In genomic region chr6:123769431-123769830, GRCh38 we compare ENCODE assay signal across 18 cellular contexts. TPM values are rescaled to one million over a fixed set of nuclear protein-coding genes. Genes with fewer than 3 reads are reported as not detected.
DNase-seq lines count a peak whose midpoint lies in the region; ATAC-seq, FAIRE-seq and TF ChIP-seq lines count a peak whose summit lies in the region.
"Had no signal": no experiment of that assay in that cellular context is flagged by ENCODE, and none has a peak within 500 bp of the region (broad histone marks: within the 10 kb centered on the region; RNA-seq: fewer than 3 reads in every experiment).

No MANE protein-coding gene starts in this region.

- ATAC-seq in GM18909 (IDR thresholded peaks at IDR 0.05; ENCODE audit: poor library complexity, unreplicated experiment) (peak; percentile 4), GM12878 (peak; percentile 13; the same call in 2 of the 3 replicates), HG02763 (IDR thresholded peaks at IDR 0.05; ENCODE audit: unreplicated experiment) (no peak)
- ATAC-seq: A549, K562, T-cell had no signal

- no peak for TF ChIP-seq RAD21 in GM12878 (IDR thresholded peaks at IDR 0.05; ENCODE audit: insufficient read depth, low read depth, low read length)

- H3K9me3 ChIP-seq in HUES48 (ENCODE audit: control insufficient read depth, insufficient read depth, low read length) (no peaks in the 10 kb centered on the region), GM12878 (replicated peaks; ENCODE audit: control insufficient read depth, insufficient read depth, low read length) (no peaks in the 10 kb centered on the region), parathyroid adenoma (ENCODE audit: control insufficient read depth, low read length) (no peaks in the 10 kb centered on the region)
- H3K9me3 ChIP-seq: A549 had no signal

- no TSS peak for BruUV-seq in GM12878 (replicated peaks; lab: Mats Ljungman, UMichigan)

- H3K79me2 ChIP-seq in GM12878 (ENCODE audit: control insufficient read depth, insufficient read depth, low read length) (no peaks in the 10 kb centered on the region), parathyroid adenoma (no peaks in the 10 kb centered on the region)

- H3K4me2 ChIP-seq in GM12878 (ENCODE audit: control insufficient read depth, insufficient read depth): peak overlapping the region; percentile 75
- H3K4me2 ChIP-seq in parathyroid adenoma (ENCODE audit: low read length): no peak overlapping the region
- H3K4me2 ChIP-seq: A549 had no signal

- DNase-seq in GM12878 (ENCODE audit: low read depth, low spot score) (no peak), NCI-H526 (lab: John Stamatoyannopoulos, UW) (no peak), SKM-1 (lab: John Stamatoyannopoulos, UW; ENCODE audit: unreplicated experiment) (no peak)
- DNase-seq: DMS 273 treated with DMSO at 0.1 percent for 48 hours, GF-D8, NCI-H1436 treated with DMSO at 0.1 percent for 48 hours, NCI-H2081, NCI-H774, T-cell had no signal

- TF ChIP-seq EP300 in GM12878 (IDR thresholded peaks at IDR 0.05; ENCODE audit: borderline replicate concordance in 1 of 2, control insufficient read depth in 1 of 2, low read depth in 2 of 2, low read length in 2 of 2): no peak

- H3K4me1 ChIP-seq in HUES48 (ENCODE audit: control insufficient read depth, insufficient read depth, low read length) (peaks cover 29% of the 10 kb centered on the region), GM12878 (ENCODE audit: control insufficient read depth, insufficient read depth, low read length) (peaks cover 11% of the 10 kb centered on the region), parathyroid adenoma (peaks cover 18% of the 10 kb centered on the region)
- H3K4me1 ChIP-seq: A549 had no signal

- no peak for FAIRE-seq in GM12878 (lab: Jason Lieb, UNC)
- FAIRE-seq: A549, K562 had no signal

- RAD21 ChIA-PET in GM12878 (lab: Charles Lee; ENCODE audit: unreplicated experiment): interaction anchor here (0.8 kb wide), 1 partner anchor 33 kb away, joined by 3 read pairs; no protein-coding TSS in a partner anchor

- H3K9ac ChIP-seq in HUES48 (ENCODE audit: low read depth, low read length): no peak overlapping the region
- H3K9ac ChIP-seq in GM12878 (ENCODE audit: control insufficient read depth, insufficient read depth, low read length): no peak overlapping the region
- H3K9ac ChIP-seq in parathyroid adenoma: no peak overlapping the region

- H3K27me3 ChIP-seq in HUES48 (ENCODE audit: control insufficient read depth, insufficient read depth, low read length) (no peaks in the 10 kb centered on the region), GM12878 (replicated peaks in 1 of 2; ENCODE audit: control insufficient read depth in 2 of 2, insufficient read depth in 2 of 2, low read length in 1 of 2) (no peaks in the 10 kb centered on the region), parathyroid adenoma (ENCODE audit: control insufficient read depth, insufficient read depth, low read length) (no peaks in the 10 kb centered on the region)

- H3K36me3 ChIP-seq in HUES48 (ENCODE audit: control insufficient read depth, insufficient read depth, low read length): no peaks in the 10 kb centered on the region
- H3K36me3 ChIP-seq in GM12878 (ENCODE audit: control insufficient read depth in 2 of 2, insufficient read depth in 2 of 2, low read length in 1 of 2): no peaks in the 10 kb centered on the region
- no peaks in the 10 kb centered on the region for H3K36me3 ChIP-seq in parathyroid adenoma (ENCODE audit: control insufficient read depth, insufficient read depth, low read length)

- in situ Hi-C loops in GM12878 (cut with MboI): no loop called here

- TF ChIP-seq CTCF in GM12878 (IDR thresholded peaks at IDR 0.05 in 2 of 3, conservative IDR thresholded peaks at IDR 0.05 in 1 of 3; ENCODE audit: control insufficient read depth in 2 of 3, extremely low read depth in 1 of 3, insufficient read depth in 1 of 3, low read depth in 3 of 3, low read length in 3 of 3): no peak
- TF ChIP-seq CTCF in parathyroid adenoma (IDR thresholded peaks at IDR 0.05): no peak

- H2AFZ ChIP-seq in GM12878 (ENCODE audit: control insufficient read depth, low read depth, low read length): peak overlapping the region; percentile 89
- peak overlapping the region; percentile 14 for H2AFZ ChIP-seq in parathyroid adenoma

- POLR2A ChIA-PET in GM12878 (lab: Charles Lee): interaction anchor here (0.5 kb wide), 1 partner anchor 45 kb away, joined by 3 read pairs; no protein-coding TSS in a partner anchor

- CTCF ChIA-PET in GM12878 (lab: Yijun Ruan, JAX): interaction anchor here (0.5 to 2.5 kb wide), 4 partner anchors 12 to 995 kb away, joined by 3 to 10 read pairs (median 4); no protein-coding TSS in a partner anchor

- intact Hi-C loops in GM12878 (cut with micrococcal nuclease; ENCODE audit: unreplicated experiment): no loop called here

- H3K4me3 ChIP-seq in HUES48 (ENCODE audit: low read depth, low read length): peak overlapping the region; percentile 17; the same call in 1 of the 2 replicates
- H3K4me3 ChIP-seq in GM12878: no peak overlapping the region
- H3K4me3 ChIP-seq in parathyroid adenoma (ENCODE audit: low read depth, low read length): no peak overlapping the region
- H3K4me3 ChIP-seq: A549, K562 had no signal

- 11% methylated on average over 2 of the region's 2 CpGs for WGBS in GM12878 (ENCODE audit: insufficient coverage, insufficient replicate concordance, low lambda C conversion rate, missing lambda C conversion rate)

- peak overlapping the region; percentile 88 for H3K27ac ChIP-seq in HUES48 (ENCODE audit: low read depth, low read length)
- H3K27ac ChIP-seq in GM12878 (ENCODE audit: control insufficient read depth, insufficient read depth): peak overlapping the region; percentile 46
- no peak overlapping the region for H3K27ac ChIP-seq in parathyroid adenoma
- H3K27ac ChIP-seq: A549, C4-2B had no signal

- no peaks in the 10 kb centered on the region for H4K20me1 ChIP-seq in GM12878 (ENCODE audit: control insufficient read depth, insufficient read depth)

- TF ChIP-seq POLR2A in GM12878 (IDR thresholded peaks at IDR 0.05; ENCODE audit: low read depth, low read length): no peak

- SMC1A ChIA-PET in GM12878 (lab: Charles Lee; ENCODE audit: uncharacterized antibody, unreplicated experiment): interaction anchor here (0.9 to 1.6 kb wide), 7 partner anchors 12 to 65 kb away, joined by 3 to 6 read pairs (median 4); no protein-coding TSS in a partner anchor

TF ChIP-seq in GM12878, 131 proteins besides CTCF, POLR2A, EP300 and RAD21:
- TF ChIP-seq YBX1 (IDR thresholded peaks at IDR 0.05) (no peak), MYC (IDR thresholded peaks at IDR 0.05; ENCODE audit: insufficient read depth, insufficient read length, insufficient replicate concordance, low read length, severe bottlenecking) (no peak), RELA (IDR thresholded peaks at IDR 0.05; ENCODE audit: borderline replicate concordance, partially characterized antibody) (no peak), RUNX3 (IDR thresholded peaks at IDR 0.05; ENCODE audit: low read length) (no peak), NFYA (IDR thresholded peaks at IDR 0.05; ENCODE audit: borderline replicate concordance, low read depth, low read length) (no peak), HDAC6 (IDR thresholded peaks at IDR 0.05; ENCODE audit: unreplicated experiment) (no peak)

RNA-seq across cellular contexts. Expression of gene NKAIN2, which starts 34.2 kb away (rescaled TPM):
- total RNA-seq in GM12878 (2013; cell fraction: nucleolus; rRNA removed): not detected in 2 replicates
- not detected in 2 replicates for total RNA-seq in GM12878 (2014; rRNA removed)
- not detected in 2 replicates for total RNA-seq in GM12878 (2014; rRNA removed; fragmentation: Illumina TruSeq; extraction: Trizol)
- total RNA-seq in GM12878 (2021): not detected in 2 replicates
- not detected for polyA plus RNA-seq in GM12878 (2011; ENCODE audit: low read depth)
- polyA plus RNA-seq in GM12878 (2011; rRNA removed): 0.03 TPM in 1 of 2 replicates, not detected in the other
- not detected in 2 replicates for polyA plus RNA-seq in GM12878 (2011; cell fraction: cytosol; rRNA removed)
- not detected in 2 replicates for polyA plus RNA-seq in GM12878 (2011; cell fraction: nucleus; rRNA removed)
- not detected in 2 replicates for polyA plus RNA-seq in GM12878 (2012)
- polyA plus RNA-seq in GM12878 (2014; fragmentation: Illumina TruSeq; extraction: Trizol): not detected in 2 replicates
- not detected for polyA plus RNA-seq in GM12878 (2014; fragmentation: Nextera tagmentation; extraction: Ambion mirVana)
- polyA plus RNA-seq in GM12878 (2014; rRNA removed): not detected in 2 replicates
- polyA plus RNA-seq in GM12878 (2016; fragmentation: Nextera tagmentation; extraction: Ambion mirVana): not detected
- not detected in 2 replicates for polyA minus RNA-seq in GM12878 (2011; rRNA and poly(A)+ RNA removed)
- polyA minus RNA-seq in GM12878 (2011; cell fraction: cytosol; rRNA and poly(A)+ RNA removed): not detected in 2 replicates
- not detected in 2 replicates for polyA minus RNA-seq in GM12878 (2011; cell fraction: nucleus; rRNA and poly(A)+ RNA removed)
- total RNA-seq: Daoy, HT1080, K562 had no signal
- polyA plus RNA-seq: A549, K562 had no signal
